Comparison of ENCODE assay signal across 19 cellular contexts in genomic region chr3:45486136-45486535, GRCh38.
DNase-seq lines count a peak whose midpoint lies in the region; ATAC-seq and TF ChIP-seq lines count a peak whose summit lies in the region.
"Had no signal": no experiment of that assay in that cellular context is flagged by ENCODE, and none has a peak within 500 bp of the region (broad histone marks: within the 10 kb centered on the region; RNA-seq: fewer than 3 reads in every experiment).

No MANE protein-coding gene starts in this region.

- no peak for TF ChIP-seq POLR2A in prostate gland (IDR thresholded peaks at IDR 0.05)

- H3K9me3 ChIP-seq in trophoblast cell (ENCODE audit: insufficient read depth, low read depth, low read length), result peaks cover 3% of the 10 kb centered on the region
- peaks cover 7% of the 10 kb centered on the region for H3K9me3 ChIP-seq in CD4-positive, alpha-beta T cell (ENCODE audit: control insufficient read depth, low read length)
- no peaks in the 10 kb centered on the region for H3K9me3 ChIP-seq in prostate gland
- H3K9me3 ChIP-seq: gastrocnemius medialis had no signal

- no peak overlapping the region for H3K18ac ChIP-seq in trophoblast cell (ENCODE audit: low read length)

- H3K79me2 ChIP-seq in trophoblast cell (ENCODE audit: control insufficient read depth, insufficient read depth, low read length, poor library complexity), result no peaks in the 10 kb centered on the region

- H3K4me2 ChIP-seq in trophoblast cell (ENCODE audit: low read length), result no peak overlapping the region

- no peak overlapping the region for H3K9ac ChIP-seq in trophoblast cell (ENCODE audit: low read length)

- H2BK5ac ChIP-seq in trophoblast cell (ENCODE audit: low read depth, low read length, poor library complexity), result peak overlapping the region; percentile 21

- DNase-seq in BJ (ENCODE audit: low read depth) (peak; percentile 60), MV-4-11 (lab: John Stamatoyannopoulos, UW) (peak; percentile 59), epithelial cell of esophagus (ENCODE audit: low read depth) (peak; percentile 29), trophoblast cell (peak in 1 of 2 donors; percentile 55), prostate gland (ENCODE audit: low spot score) (no peak), left lobe of liver (ENCODE audit: low spot score) (no peak)
- no peak for DNase-seq in CD4-positive, alpha-beta T cell
- DNase-seq: activated CD4-positive, alpha-beta T cell treated with anti-CD3 and anti-CD28 coated beads, Interleukin-2, amount 50 U/mL, for 48 hours; activated naive CD4-positive, alpha-beta T cell; effector memory CD4-positive, alpha-beta T cell; gastrocnemius medialis; NCI-H1694; NCI-H774; psoas muscle; SHP77 had no signal

- no peak overlapping the region for H3K4ac ChIP-seq in trophoblast cell (ENCODE audit: low read depth, low read length)

- no peaks in the 10 kb centered on the region for H3K27me3 Mint-ChIP-seq in CD4-positive, alpha-beta T cell

- H3K4me1 Mint-ChIP-seq in CD4-positive, alpha-beta T cell (ENCODE audit: low read depth), result no peaks in the 10 kb centered on the region
- H3K4me1 Mint-ChIP-seq: mesothelial cell of epicardium had no signal

- H3K9me3 Mint-ChIP-seq in CD4-positive, alpha-beta T cell, result peaks cover 2% of the 10 kb centered on the region

- intact Hi-C loops in CD4-positive, alpha-beta T cell (cut with DNase I, micrococcal nuclease), result no loop called here
- intact Hi-C loops in prostate gland (cut with DNase I), result no loop called here

- H3K79me1 ChIP-seq in trophoblast cell (ENCODE audit: low read length), result peaks cover 6% of the 10 kb centered on the region

- H4K8ac ChIP-seq in trophoblast cell (ENCODE audit: low read depth, low read length), result no peak overlapping the region

- H4K91ac ChIP-seq in trophoblast cell (ENCODE audit: low read depth, low read length), result no peak overlapping the region

- H3K27me3 ChIP-seq in BJ (ENCODE audit: control insufficient read depth, insufficient read depth, low read length) (no peaks in the 10 kb centered on the region), trophoblast cell (ENCODE audit: insufficient read depth, low read length) (no peaks in the 10 kb centered on the region), prostate gland (replicated peaks; ENCODE audit: insufficient read depth) (no peaks in the 10 kb centered on the region)
- no peaks in the 10 kb centered on the region for H3K27me3 ChIP-seq in CD4-positive, alpha-beta T cell (ENCODE audit: control insufficient read depth, insufficient read depth, low read length)
- H3K27me3 ChIP-seq: gastrocnemius medialis had no signal

- no peak overlapping the region for H4K12ac ChIP-seq in trophoblast cell (ENCODE audit: low read depth, low read length)

- CTCF ChIA-PET in BJ (lab: Yijun Ruan, JAX), result interaction anchor here (1.6 to 1.9 kb wide), 2 partner anchors 260 to 262 kb away, joined by 5 read pairs; partner anchors contain the start of gene TMEM158
- CTCF ChIA-PET in CD4-positive, alpha-beta T cell (lab: Charles Lee), result no interaction called here

- H3K27ac Mint-ChIP-seq in CD4-positive, alpha-beta T cell, result no peak overlapping the region
- H3K27ac Mint-ChIP-seq: mesothelial cell of epicardium; T-helper 1 cell treated with Interleukin-12 subunit alpha and Interleukin-12 subunit beta and Interleukin-4 antibody, amounts not matched to agents 30 μg/mL and 1 μg/mL, for 36 hours had no signal

- H3K4me3 Mint-ChIP-seq in CD4-positive, alpha-beta T cell, result no peak overlapping the region
- H3K4me3 Mint-ChIP-seq: mesothelial cell of epicardium; T-helper 1 cell treated with Interleukin-12 subunit alpha and Interleukin-12 subunit beta and Interleukin-4 antibody, amounts not matched to agents 30 μg/mL and 1 μg/mL, for 36 hours had no signal

- no peak overlapping the region for H2BK12ac ChIP-seq in trophoblast cell (ENCODE audit: low read length)

- H3K23ac ChIP-seq in trophoblast cell (ENCODE audit: low read length), result no peak overlapping the region

- no peak for ATAC-seq in CD4-positive, alpha-beta T cell (ENCODE audit: poor library complexity)
- no peak for ATAC-seq in left lobe of liver
- ATAC-seq in HG02588 (IDR thresholded peaks at IDR 0.05; ENCODE audit: unreplicated experiment), result no peak
- ATAC-seq: gastrocnemius medialis, psoas muscle had no signal

- no CpG with 5 or more reads among the region's 6 CpGs for WGBS in trophoblast cell (ENCODE audit: extremely low coverage, insufficient coverage, insufficient read length)
- WGBS in prostate gland, result 72% methylated on average over 6 of the region's 6 CpGs

- no peak overlapping the region for H2AK5ac ChIP-seq in trophoblast cell (ENCODE audit: low read length)

- H3K36me3 ChIP-seq in BJ (ENCODE audit: control insufficient read depth, insufficient read depth, low read length), result no peaks in the 10 kb centered on the region; the same call in 1 of the 2 replicates
- peaks cover 4% of the 10 kb centered on the region in 2 experiments for H3K36me3 ChIP-seq in trophoblast cell (ENCODE audit: control insufficient read depth in 1 of 2, insufficient read depth in 2 of 2, low read length in 2 of 2)
- H3K36me3 ChIP-seq in prostate gland, result no peaks in the 10 kb centered on the region

- H3K27ac ChIP-seq in trophoblast cell (ENCODE audit: low read depth, low read length), result peak overlapping the region; percentile 86
- H3K27ac ChIP-seq in CD4-positive, alpha-beta T cell (ENCODE audit: low read depth, low read length), result no peak overlapping the region
- H3K27ac ChIP-seq in prostate gland, result no peak overlapping the region
- H3K27ac ChIP-seq: gastrocnemius medialis, psoas muscle, VCaP had no signal

- no peak overlapping the region for H3K14ac ChIP-seq in trophoblast cell (ENCODE audit: low read length)

- TF ChIP-seq CTCF in BJ (IDR thresholded peaks at IDR 0.05; ENCODE audit: insufficient read depth, low read depth, low read length) (peak; percentile 18; the same call in 1 of the 2 replicates), epithelial cell of esophagus (IDR thresholded peaks at IDR 0.05; ENCODE audit: insufficient read depth, low read depth, low read length, missing control alignments) (no peak), prostate gland (IDR thresholded peaks at IDR 0.05) (no peak)
- no peak for TF ChIP-seq CTCF in CD4-positive, alpha-beta T cell (IDR thresholded peaks at IDR 0.05)

- H3K36me3 Mint-ChIP-seq in CD4-positive, alpha-beta T cell (ENCODE audit: low read depth), result peaks cover 87% of the 10 kb centered on the region

- H3K4me3 ChIP-seq in BJ (ENCODE audit: low read depth, low read length) (no peak overlapping the region), epithelial cell of esophagus (ENCODE audit: low read length) (no peak overlapping the region), trophoblast cell (ENCODE audit: low read depth, low read length) (no peak overlapping the region), prostate gland (no peak overlapping the region)
- H3K4me3 ChIP-seq: gastrocnemius medialis, psoas muscle had no signal

- H3K4me1 ChIP-seq in trophoblast cell (ENCODE audit: control insufficient read depth in 1 of 2, insufficient read depth in 2 of 2, low read length in 2 of 2) (peaks cover 2 to 13% of the 10 kb centered on the region in 2 experiments), prostate gland (replicated peaks) (no peaks in the 10 kb centered on the region)
- H3K4me1 ChIP-seq: gastrocnemius medialis, psoas muscle had no signal

- no peak overlapping the region for H2BK120ac ChIP-seq in trophoblast cell (ENCODE audit: insufficient read depth, low read length, poor library complexity)

- H2AFZ ChIP-seq in trophoblast cell (ENCODE audit: insufficient read depth, low read length, poor library complexity), result no peak overlapping the region

- POLR2A ChIA-PET in BJ (lab: Charles Lee), result no interaction called here
- POLR2A ChIA-PET in CD4-positive, alpha-beta T cell (lab: Charles Lee), result no interaction called here

Comparison
In these comparisons a context has a peak if more than half of its experiments do, and no peak if none do; other contexts are left out.
1. DNase-seq: peak in BJ (single experiment), MV-4-11 (single experiment) and epithelial cell of esophagus (single experiment); none in CD4-positive, alpha-beta T cell (0 of 10), prostate gland (single experiment) and left lobe of liver (single experiment).